13 cellular contexts compared by ENCODE assay signal in the genomic region with DNA sequence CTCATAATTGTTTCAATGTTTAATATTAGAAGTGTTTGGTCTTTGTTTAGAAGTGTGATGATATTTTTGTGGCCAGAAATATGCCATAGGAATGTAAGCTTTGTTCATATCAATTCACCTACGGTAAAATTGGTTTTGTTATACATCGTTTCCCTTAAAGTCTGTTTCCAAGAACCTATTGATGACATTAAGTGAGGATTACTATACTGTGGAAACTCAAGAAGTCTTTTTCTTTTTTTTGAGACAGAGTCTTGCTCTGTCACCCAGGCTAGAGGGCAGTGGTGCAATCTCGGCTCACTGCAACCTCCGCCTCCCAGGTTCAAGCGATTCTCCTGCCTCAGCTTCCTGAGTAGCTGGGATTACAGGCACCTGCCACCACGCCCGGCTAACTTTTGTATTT. TPM values are rescaled to one million over a fixed set of nuclear protein-coding genes. Genes with fewer than 3 reads are reported as not detected.
A peak's percentile ranks its signal among the peaks of the same experiment; 100 is the strongest.
DNase-seq lines count a peak whose midpoint lies in the region; TF ChIP-seq lines count a peak whose summit lies in the region.
"Not testable (repeated sequence)": the region's sequence is repeated elsewhere in the genome, so short reads cannot be mapped to it uniquely, and the experiment has no call there.
"Had no signal": no experiment of that assay in that cellular context is flagged by ENCODE, and none has a peak within 500 bp of the region (broad histone marks: within the 10 kb centered on the region; RNA-seq: fewer than 3 reads in every experiment).

No MANE protein-coding gene starts in this region.

- CTCF ChIA-PET in HEK293 (lab: Yijun Ruan, JAX) = interaction anchor here (0.6 to 1.3 kb wide), 4 partner anchors 22 to 267 kb away, joined by 3 to 5 read pairs (median 3); no protein-coding TSS in a partner anchor

- intact Hi-C loops in activated CD4-positive, alpha-beta T cell treated with anti-CD3 and anti-CD28 coated beads, Interleukin-2, amount 10 ng/mL, durations not matched to agents 24 days and 14 days (cut with micrococcal nuclease) = loop anchor here (1.0 kb wide), 1 partner anchor 8 kb away; no protein-coding TSS in a partner anchor
- intact Hi-C loops in activated T-helper 2 cell treated with anti-CD3 and anti-CD28 coated beads, Interferon-gamma antibody, Interleukin-2, Interleukin-4, amounts not matched to agents 10 μg/mL and 5 μg/mL and 100 μg/mL, durations not matched to agents 14 hours and 24 hours and 36 hours (cut with micrococcal nuclease) = loop anchor here (1.0 to 5.0 kb wide), 5 partner anchors 8 to 203 kb away; no protein-coding TSS in a partner anchor

- H3K4me1 ChIP-seq in HEK293 (ENCODE audit: control insufficient read depth, insufficient read depth, low read length) = not testable (repeated sequence)

- H3K4me3 Mint-ChIP-seq in activated CD4-positive, alpha-beta T cell treated with anti-CD3 and anti-CD28 coated beads, Interleukin-2, amount 10 ng/mL, durations not matched to agents 24 days and 14 days; activated T-helper 2 cell treated with anti-CD3 and anti-CD28 coated beads, Interferon-gamma antibody, Interleukin-2, Interleukin-4, amounts not matched to agents 10 μg/mL and 5 μg/mL and 100 μg/mL, durations not matched to agents 14 hours and 24 hours and 36 hours (ENCODE audit: low read depth): not testable (repeated sequence)

- H3K36me3 Mint-ChIP-seq in activated CD4-positive, alpha-beta T cell treated with anti-CD3 and anti-CD28 coated beads, Interleukin-2, amount 10 ng/mL, durations not matched to agents 24 days and 14 days (ENCODE audit: low read depth); activated T-helper 2 cell treated with anti-CD3 and anti-CD28 coated beads, Interferon-gamma antibody, Interleukin-2, Interleukin-4, amounts not matched to agents 10 μg/mL and 5 μg/mL and 100 μg/mL, durations not matched to agents 14 hours and 24 hours and 36 hours (ENCODE audit: low read depth): not testable (repeated sequence)

- peaks cover 21% of the 10 kb centered on the region for H3K4me1 Mint-ChIP-seq in activated CD4-positive, alpha-beta T cell treated with anti-CD3 and anti-CD28 coated beads, Interleukin-2, amount 10 ng/mL, durations not matched to agents 24 days and 14 days
- H3K4me1 Mint-ChIP-seq in activated T-helper 2 cell treated with anti-CD3 and anti-CD28 coated beads, Interferon-gamma antibody, Interleukin-2, Interleukin-4, amounts not matched to agents 10 μg/mL and 5 μg/mL and 100 μg/mL, durations not matched to agents 14 hours and 24 hours and 36 hours (ENCODE audit: low read depth) = peaks cover 65% of the 10 kb centered on the region

- H3K9me3 Mint-ChIP-seq in activated CD4-positive, alpha-beta T cell treated with anti-CD3 and anti-CD28 coated beads, Interleukin-2, amount 10 ng/mL, durations not matched to agents 24 days and 14 days; activated T-helper 2 cell treated with anti-CD3 and anti-CD28 coated beads, Interferon-gamma antibody, Interleukin-2, Interleukin-4, amounts not matched to agents 10 μg/mL and 5 μg/mL and 100 μg/mL, durations not matched to agents 14 hours and 24 hours and 36 hours: not testable (repeated sequence)

- not testable (repeated sequence) for H3K36me3 ChIP-seq in HEK293 (ENCODE audit: control insufficient read depth in 2 of 2, insufficient read depth in 1 of 2, low read length in 2 of 2)

- not testable (repeated sequence) for DNase-seq in activated CD4-positive, alpha-beta T cell treated with anti-CD3 and anti-CD28 coated beads, Interleukin-2, amount 10 ng/mL, durations not matched to agents 24 days and 14 days; activated T-helper 2 cell treated with anti-CD3 and anti-CD28 coated beads, Interferon-gamma antibody, Interleukin-2, Interleukin-4, amounts not matched to agents 10 μg/mL and 5 μg/mL and 100 μg/mL, durations not matched to agents 14 hours and 24 hours and 36 hours (ENCODE audit: low spot score)

- H3K27ac ChIP-seq in HEK293 (ENCODE audit: extremely low read depth, low read depth, low read length) = not testable (repeated sequence)

- POLR2A ChIA-PET in HEK293 (lab: Yijun Ruan, JAX) = not testable (repeated sequence)

- H3K4me3 ChIP-seq in HEK293 (ENCODE audit: low read depth, low read length) = not testable (repeated sequence)

- not testable (repeated sequence) for TF ChIP-seq CTCF in HEK293 (tag by site-specific recombination; IDR thresholded peaks at IDR 0.05)

- H3K27me3 Mint-ChIP-seq in activated CD4-positive, alpha-beta T cell treated with anti-CD3 and anti-CD28 coated beads, Interleukin-2, amount 10 ng/mL, durations not matched to agents 24 days and 14 days; activated T-helper 2 cell treated with anti-CD3 and anti-CD28 coated beads, Interferon-gamma antibody, Interleukin-2, Interleukin-4, amounts not matched to agents 10 μg/mL and 5 μg/mL and 100 μg/mL, durations not matched to agents 14 hours and 24 hours and 36 hours (ENCODE audit: low read depth): not testable (repeated sequence)

- peak overlapping the region; percentile 41 for H3K27ac Mint-ChIP-seq in activated CD4-positive, alpha-beta T cell treated with anti-CD3 and anti-CD28 coated beads, Interleukin-2, amount 10 ng/mL, durations not matched to agents 24 days and 14 days
- peak overlapping the region; percentile 62 for H3K27ac Mint-ChIP-seq in activated T-helper 2 cell treated with anti-CD3 and anti-CD28 coated beads, Interferon-gamma antibody, Interleukin-2, Interleukin-4, amounts not matched to agents 10 μg/mL and 5 μg/mL and 100 μg/mL, durations not matched to agents 14 hours and 24 hours and 36 hours

- not testable (repeated sequence) for H3K9me3 ChIP-seq in HEK293 (ENCODE audit: control insufficient read depth, insufficient read depth, low read depth, low read length)

TF ChIP-seq in HEK293, 187 proteins besides CTCF, POLR2A, EP300 and RAD21:
- peak; percentile 91 for TF ChIP-seq ZNF791 (tag by site-specific recombination; IDR thresholded peaks at IDR 0.05)

RNA-seq across cellular contexts. Expression of a gene that starts 5.5 kb away (rescaled TPM):
- 7.0 and 7.1 TPM in 2 replicates for total RNA-seq in activated CD4-positive, alpha-beta T cell treated with anti-CD3 and anti-CD28 coated beads, Interleukin-2, amount 10 ng/mL, durations not matched to agents 24 days and 14 days
- 100.0 and 113 TPM in 2 replicates for total RNA-seq in activated T-helper 2 cell treated with anti-CD3 and anti-CD28 coated beads, Interferon-gamma antibody, Interleukin-2, Interleukin-4, amounts not matched to agents 10 μg/mL and 5 μg/mL and 100 μg/mL, durations not matched to agents 14 hours and 24 hours and 36 hours
- total RNA-seq: A172; A673; B cell; Caco-2; Calu3; CD4-positive, alpha-beta memory T cell; CD4-positive, alpha-beta T cell; CD4-positive, CD25-positive, alpha-beta regulatory T cell; CD8-positive, alpha-beta T cell; Daoy had no signal

RNA-seq across cellular contexts. Expression of a gene that starts 7.9 kb away (rescaled TPM):
- total RNA-seq in activated CD4-positive, alpha-beta T cell treated with anti-CD3 and anti-CD28 coated beads, Interleukin-2, amount 10 ng/mL, durations not matched to agents 24 days and 14 days = 37.4 and 39.5 TPM in 2 replicates
- 49.2 and 55.8 TPM in 2 replicates for total RNA-seq in activated T-helper 2 cell treated with anti-CD3 and anti-CD28 coated beads, Interferon-gamma antibody, Interleukin-2, Interleukin-4, amounts not matched to agents 10 μg/mL and 5 μg/mL and 100 μg/mL, durations not matched to agents 14 hours and 24 hours and 36 hours

RNA-seq across cellular contexts. Expression of a gene that starts 58.3 kb away (rescaled TPM):
- total RNA-seq in activated CD4-positive, alpha-beta T cell treated with anti-CD3 and anti-CD28 coated beads, Interleukin-2, amount 10 ng/mL, durations not matched to agents 24 days and 14 days = 167 and 181 TPM in 2 replicates
- total RNA-seq in activated T-helper 2 cell treated with anti-CD3 and anti-CD28 coated beads, Interferon-gamma antibody, Interleukin-2, Interleukin-4, amounts not matched to agents 10 μg/mL and 5 μg/mL and 100 μg/mL, durations not matched to agents 14 hours and 24 hours and 36 hours = 155 TPM in 2 replicates

Comparison
In these comparisons a context has a peak if more than half of its experiments do, and no peak if none do; other contexts are left out.
1. RNA of a gene that starts 5.5 kb away (total RNA-seq): 100.0 to 113 TPM in activated T-helper 2 cell treated with anti-CD3 and anti-CD28 coated beads, Interferon-gamma antibody, Interleukin-2, Interleukin-4, amounts not matched to agents 10 μg/mL and 5 μg/mL and 100 μg/mL, durations not matched to agents 14 hours and 24 hours and 36 hours; 7.0 to 7.1 TPM in activated CD4-positive, alpha-beta T cell treated with anti-CD3 and anti-CD28 coated beads, Interleukin-2, amount 10 ng/mL, durations not matched to agents 24 days and 14 days; every median in the first group is over 10 times any median in the second.